In the genomic region with DNA sequence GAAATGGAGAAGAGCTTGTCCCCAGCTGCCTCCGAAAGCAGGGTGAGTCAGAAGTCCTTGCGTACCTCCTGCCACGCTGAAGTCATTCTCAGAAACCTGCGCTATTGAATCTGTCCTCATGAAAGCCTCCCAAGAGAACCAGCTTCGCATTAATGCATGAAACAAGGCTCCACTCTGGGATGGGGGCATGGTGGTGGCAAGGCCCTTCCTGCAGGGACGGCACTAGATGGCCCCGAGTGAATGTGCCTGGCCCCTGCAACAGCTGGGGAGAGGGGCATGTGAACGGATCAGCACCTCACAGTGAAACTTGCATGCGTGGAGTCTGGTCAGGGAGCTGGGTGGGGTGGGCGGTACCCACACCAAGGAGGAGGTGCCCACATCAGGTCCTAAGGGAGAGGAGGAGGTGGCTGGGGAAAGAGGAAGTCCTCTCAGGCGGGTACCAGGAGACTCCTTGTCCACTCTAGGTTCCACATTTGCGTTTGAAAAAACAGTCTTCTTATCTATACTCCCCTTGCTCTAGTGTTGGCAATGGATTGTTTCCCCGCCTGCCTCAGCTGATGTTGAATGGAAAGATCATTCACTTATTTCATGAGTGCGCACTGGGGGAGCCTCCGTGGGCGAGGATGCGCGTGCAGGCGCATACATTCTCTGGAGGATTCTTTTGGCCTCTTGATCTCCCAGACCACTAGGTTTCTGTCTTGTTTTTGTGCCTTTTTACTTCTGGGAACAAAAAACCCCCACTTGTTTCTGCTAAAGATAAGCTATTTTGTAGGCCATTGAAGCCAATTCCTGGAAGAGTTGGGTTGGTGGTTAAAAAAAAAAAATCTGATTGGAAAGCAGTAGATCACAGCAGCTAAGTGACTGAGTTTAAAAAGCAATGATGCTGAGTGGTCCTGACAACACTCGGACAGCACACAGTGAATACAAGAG, we compare ENCODE assay signal across 16 cellular contexts.
A peak's percentile ranks its signal among the peaks of the same experiment; 100 is the strongest.
DNase-seq lines count a peak whose midpoint lies in the region; ATAC-seq, FAIRE-seq and TF ChIP-seq lines count a peak whose summit lies in the region.
"Had no signal": no experiment of that assay in that cellular context is flagged by ENCODE, and none has a peak within 500 bp of the region (broad histone marks: within the 10 kb centered on the region; RNA-seq: fewer than 3 reads in every experiment).

No MANE protein-coding gene starts in this region.

- H3K23ac ChIP-seq in H9 (ENCODE audit: insufficient read length, low read depth, low read length), result no peak overlapping the region

- H3K79me2 ChIP-seq in H9 (ENCODE audit: insufficient read depth, low read length), result no peaks in the 10 kb centered on the region

- H3K36me3 Mint-ChIP-seq in CD14-positive monocyte, result no peaks in the 10 kb centered on the region
- H3K36me3 Mint-ChIP-seq in H9 (ENCODE audit: insufficient read depth in 1 of 3, low read depth in 3 of 3), result no peaks in the 10 kb centered on the region

- no peaks in the 10 kb centered on the region for H4K20me1 ChIP-seq in H9 (ENCODE audit: control insufficient read depth, insufficient read depth, insufficient read length)

- H3K9me3 Mint-ChIP-seq in CD14-positive monocyte (peaks cover 0 to 4% (median 0%) of the 10 kb centered on the region in 7 donors), H9 (no peaks in the 10 kb centered on the region)
- H3K9me3 Mint-ChIP-seq: stimulated activated naive B cell treated with anti-CD40 and anti-IgM and Interleukin-4, amounts not matched to agents 10 μg/mL and 1 μg/mL and 100 μg/mL, for 72 hours had no signal

- H3K4me1 Mint-ChIP-seq in CD14-positive monocyte (no peaks in the 10 kb centered on the region), H9 (peaks cover 18 to 19% of the 10 kb centered on the region in 2 experiments)

- H3K27me3 ChIP-seq in H9 (ENCODE audit: insufficient read depth, low read length) (no peaks in the 10 kb centered on the region; the same call in 1 of the 2 replicates), sigmoid colon (no peaks in the 10 kb centered on the region)
- H3K27me3 ChIP-seq: cardiac muscle cell had no signal

- TF ChIP-seq POLR2A in sigmoid colon (IDR thresholded peaks at IDR 0.05), result no peak

- intact Hi-C loops in CD14-positive monocyte (cut with micrococcal nuclease) (no loop called here), kidney (cut with DNase I) (no loop called here), sigmoid colon (cut with DNase I) (no loop called here)

- H3K9ac ChIP-seq in H9 (ENCODE audit: extremely low read depth, insufficient read length, low read length), result no peak overlapping the region
- H3K9ac ChIP-seq in kidney (ENCODE audit: low read length in 2 of 2), result no peak overlapping the region
- H3K9ac ChIP-seq: KMS-11 had no signal

- H2AK5ac ChIP-seq in H9 (ENCODE audit: insufficient read length, low read length), result no peak overlapping the region

- no peak overlapping the region for H3T11ph ChIP-seq in H9 (ENCODE audit: low read length)

- H3K9me3 ChIP-seq in H9 (ENCODE audit: control insufficient read depth, low read depth, low read length), result no peaks in the 10 kb centered on the region
- H3K9me3 ChIP-seq in kidney (ENCODE audit: control insufficient read depth in 1 of 2, low read length in 2 of 2), result no peaks in the 10 kb centered on the region
- H3K9me3 ChIP-seq in sigmoid colon, result no peaks in the 10 kb centered on the region

- no peak for ATAC-seq in HG03439 (IDR thresholded peaks at IDR 0.05; ENCODE audit: unreplicated experiment)

- H2AFZ ChIP-seq in H9 (ENCODE audit: low read length), result no peak overlapping the region

- no peak overlapping the region for H2BK20ac ChIP-seq in H9 (ENCODE audit: low read depth, low read length, poor library complexity, severe bottlenecking)

- H3K27ac Mint-ChIP-seq in CD14-positive monocyte (no peak overlapping the region), H9 (peak overlapping the region in 1 of 3 experiments; percentile 15; a peak in 1 of 7 replicates)
- H3K27ac Mint-ChIP-seq: stimulated activated naive B cell treated with anti-CD40 and anti-IgM and Interleukin-4, amounts not matched to agents 10 μg/mL and 1 μg/mL and 100 μg/mL, for 72 hours had no signal

- H3K4me2 ChIP-seq in H9 (ENCODE audit: insufficient read depth, insufficient read length, low read length), result no peak overlapping the region
- H3K4me2 ChIP-seq: KMS-11 had no signal

- peaks cover 41 to 70% (median 62%) of the 10 kb centered on the region in 3 donors for H3K27me3 Mint-ChIP-seq in CD14-positive monocyte (ENCODE audit: low read depth in 3 of 3)
- H3K27me3 Mint-ChIP-seq in H9 (ENCODE audit: low read depth), result peaks cover 2% of the 10 kb centered on the region

- no CpG with 5 or more reads among the region's 20 CpGs for WGBS in H9 (ENCODE audit: extremely low coverage, insufficient read length, low lambda C conversion rate)
- 72 to 84% methylated on average over 20 of the region's 20 CpGs for WGBS in sigmoid colon, 2 donors

- H3K36me3 ChIP-seq in kidney (ENCODE audit: control insufficient read depth in 1 of 2, insufficient read depth in 2 of 2, low read length in 2 of 2) (no peaks in the 10 kb centered on the region), sigmoid colon (no peaks in the 10 kb centered on the region)
- H3K36me3 ChIP-seq: cardiac muscle cell had no signal

- TF ChIP-seq CTCF in CD14-positive monocyte (IDR thresholded peaks at IDR 0.05) (no peak), H9 (conservative IDR thresholded peaks at IDR 0.05) (no peak), kidney (IDR thresholded peaks at IDR 0.05; ENCODE audit: borderline replicate concordance, extremely low read depth, insufficient read depth) (no peak), sigmoid colon (IDR thresholded peaks at IDR 0.05) (no peak)

- H3K79me1 ChIP-seq in H9 (ENCODE audit: insufficient read depth, low read depth, low read length, poor library complexity, severe bottlenecking), result no peaks in the 10 kb centered on the region

- H4K8ac ChIP-seq in H9 (replicated peaks; ENCODE audit: insufficient read length, low read depth, low read length), result no peak overlapping the region

- 0 out of 2 replicates have a peak overlapping the region, but pooled peaks have one; percentile 24 for H3K14ac ChIP-seq in H9 (ENCODE audit: insufficient read depth, low read length)

- no peak for TF ChIP-seq EP300 in sigmoid colon (IDR thresholded peaks at IDR 0.05)

- H3K27ac ChIP-seq in H9 (ENCODE audit: insufficient read length, low read depth, low read length) (no peak overlapping the region), kidney (ENCODE audit: low read depth in 2 of 2, low read length in 2 of 2) (no peak overlapping the region), sigmoid colon (no peak overlapping the region)
- H3K27ac ChIP-seq: cardiac muscle cell, KMS-11, skin epidermis had no signal

- no peak overlapping the region for H2BK120ac ChIP-seq in H9 (ENCODE audit: low read depth, low read length, poor library complexity, severe bottlenecking)

- H3K18ac ChIP-seq in H9 (ENCODE audit: insufficient read length, low read depth, low read length), result no peak overlapping the region

- no peak for FAIRE-seq in kidney (lab: Jason Lieb, UNC)
- FAIRE-seq: endothelial cell of umbilical vein had no signal

- no peak overlapping the region for H4K5ac ChIP-seq in H9 (ENCODE audit: insufficient read length, low read depth, low read length)

- no peak overlapping the region for H2BK5ac ChIP-seq in H9 (ENCODE audit: insufficient read length, low read length)

- no peak overlapping the region for H2BK12ac ChIP-seq in H9 (ENCODE audit: insufficient read length, low read depth, low read length)

- peak overlapping the region; percentile 9 to 21 for H3K4me3 Mint-ChIP-seq in CD14-positive monocyte
- H3K4me3 Mint-ChIP-seq in H9, result no peak overlapping the region
- H3K4me3 Mint-ChIP-seq: stimulated activated naive B cell treated with anti-CD40 and anti-IgM and Interleukin-4, amounts not matched to agents 10 μg/mL and 1 μg/mL and 100 μg/mL, for 72 hours had no signal

- no peak overlapping the region for H3K4ac ChIP-seq in H9 (ENCODE audit: low read depth, low read length)

- H3K23me2 ChIP-seq in H9 (ENCODE audit: insufficient read length, low read depth, low read length, poor library complexity, severe bottlenecking), result no peaks in the 10 kb centered on the region

- H2BK15ac ChIP-seq in H9 (ENCODE audit: low read depth, low read length), result no peak overlapping the region

- peaks cover 5% of the 10 kb centered on the region; the same call in 1 of the 2 replicates for H3K4me1 ChIP-seq in H9 (ENCODE audit: insufficient read depth, low read length)
- H3K4me1 ChIP-seq in kidney (ENCODE audit: control insufficient read depth in 1 of 2, insufficient read depth in 1 of 2, low read depth in 1 of 2, low read length in 2 of 2), result peaks cover 5 to 7% of the 10 kb centered on the region in 2 donors
- peaks cover 0 to 21% (median 7%) of the 10 kb centered on the region in 4 donors for H3K4me1 ChIP-seq in sigmoid colon

- H3K56ac ChIP-seq in H9 (ENCODE audit: insufficient read length, low read depth, low read length), result no peak overlapping the region

- DNase-seq in CD14-positive monocyte (ENCODE audit: low spot score), result no peak
- no peak for DNase-seq in H9
- peak; percentile 54 to 65 for DNase-seq in activated CD4-positive, alpha-beta T cell treated with anti-CD3 and anti-CD28 coated beads, Interleukin-2, amount 50 U/mL, for 48 hours
- DNase-seq in kidney, result peak; percentile 60
- DNase-seq in sigmoid colon, result no peak
- DNase-seq in GM03348 (ENCODE audit: low spot score), result no peak
- DNase-seq in GM19240 (ENCODE audit: insufficient read length, low spot score), result no peak
- DNase-seq: C1 segment of cervical spinal cord; NCI-H2029 treated with DMSO at 0.1 percent for 48 hours; NK-92 treated with Interleukin-12 subunit alpha and Interleukin-12 subunit beta, amount 100 ng/mL, for 24 hours; stimulated activated naive B cell treated with anti-CD40 and anti-IgM and Interleukin-4, amounts not matched to agents 10 μg/mL and 1 μg/mL and 100 μg/mL, for 72 hours had no signal

- H3K4me3 ChIP-seq in kidney (ENCODE audit: low read length in 2 of 2), result no peak overlapping the region
- no peak overlapping the region for H3K4me3 ChIP-seq in sigmoid colon
- H3K4me3 ChIP-seq: cardiac muscle cell, skin epidermis had no signal

- H4K91ac ChIP-seq in H9 (ENCODE audit: insufficient read length, low read depth, low read length), result no peak overlapping the region

Comparison
In these comparisons a context has a peak if more than half of its experiments do, and no peak if none do; other contexts are left out.
1. DNase-seq: peak in activated CD4-positive, alpha-beta T cell treated with anti-CD3 and anti-CD28 coated beads, Interleukin-2, amount 50 U/mL, for 48 hours (2 of 2) and kidney (single experiment); none in CD14-positive monocyte (single experiment), H9 (single experiment), sigmoid colon (single experiment), GM03348 (single experiment) and GM19240 (single experiment).
2. H3K4me3 Mint-ChIP-seq: peak in CD14-positive monocyte (2 of 2); none in H9 (0 of 2).